In the genomic region with DNA sequence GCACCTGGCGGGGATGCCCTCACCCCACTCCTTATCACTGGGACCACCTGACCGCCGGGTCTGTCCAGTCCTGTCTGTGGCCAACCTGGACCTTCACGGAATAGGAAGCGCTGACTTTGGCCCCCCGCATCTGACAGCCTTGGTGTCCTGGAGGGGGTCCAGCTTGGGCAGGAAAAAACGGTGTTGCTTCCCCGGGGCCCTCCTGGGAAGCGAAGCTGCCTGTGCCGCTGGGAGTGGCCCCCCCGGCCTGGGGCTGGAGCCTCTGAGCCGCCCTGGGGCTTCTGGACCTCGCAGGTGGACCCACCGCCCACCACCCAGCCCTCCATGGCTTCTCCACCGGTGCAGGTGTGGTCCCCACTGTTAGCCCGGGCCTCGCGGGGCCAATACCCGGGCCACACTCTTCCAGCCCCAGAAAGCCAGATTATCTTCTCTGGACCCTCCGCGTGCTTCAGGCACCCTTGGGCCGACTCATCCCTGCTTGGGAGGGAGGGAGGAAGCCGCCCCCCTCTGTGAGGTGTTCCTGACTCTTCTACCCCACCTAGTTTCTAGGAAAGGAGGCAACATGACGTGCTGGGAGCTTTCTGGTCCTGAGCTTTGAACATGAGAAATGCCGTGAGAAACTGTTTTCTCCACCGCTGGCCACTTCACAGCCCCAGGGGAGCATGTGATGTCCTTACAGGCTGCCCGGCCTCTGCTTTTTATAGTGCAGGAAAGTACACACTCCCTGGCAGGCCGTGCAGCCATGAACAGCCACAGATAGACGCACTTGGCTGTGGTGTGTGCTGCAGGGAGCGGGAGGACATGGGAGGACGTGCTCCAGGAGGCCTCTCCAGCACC, we compare ENCODE assay signal across 8 cellular contexts. TPM values are rescaled to one million over a fixed set of nuclear protein-coding genes. Genes with fewer than 3 reads are reported as not detected.
DNase-seq lines count a peak whose midpoint lies in the region; ATAC-seq and TF ChIP-seq lines count a peak whose summit lies in the region.

No MANE protein-coding gene starts in this region.

- CTCF ChIA-PET in CD8-positive, alpha-beta memory T cell (lab: Charles Lee) = interaction anchor here (1.2 kb wide), 1 partner anchor 8 kb away, joined by 3 read pairs; no protein-coding TSS in a partner anchor
- CTCF ChIA-PET in RWPE1 (lab: Yijun Ruan, JAX) = interaction anchor here (0.6 to 1.0 kb wide), 3 partner anchors 16 to 206 kb away, joined by 3 to 4 read pairs (median 4); no protein-coding TSS in a partner anchor

- H3K4me1 Mint-ChIP-seq in CD8-positive, alpha-beta memory T cell = peaks cover 8 to 12% (median 9%) of the 10 kb centered on the region in 3 donors

- POLR2A ChIA-PET in CD8-positive, alpha-beta memory T cell (lab: Charles Lee) = no interaction called here
- POLR2A ChIA-PET in RWPE1 (lab: Yijun Ruan, JAX; ENCODE audit: low non-redundant PET) = interaction anchor here (1.2 kb wide), 1 partner anchor 11 kb away, joined by 3 read pairs; no protein-coding TSS in a partner anchor

- no peak overlapping the region for H3K27ac Mint-ChIP-seq in CD8-positive, alpha-beta memory T cell

- H3K36me3 Mint-ChIP-seq in CD8-positive, alpha-beta memory T cell = no peaks in the 10 kb centered on the region

- H3K27me3 Mint-ChIP-seq in CD8-positive, alpha-beta memory T cell = peaks cover 20 to 47% of the 10 kb centered on the region in 2 donors

- no peak for ATAC-seq in GM19351 (IDR thresholded peaks at IDR 0.05; ENCODE audit: unreplicated experiment)

- TF ChIP-seq CTCF in RWPE1 (conservative IDR thresholded peaks at IDR 0.05; ENCODE audit: low read depth) (no peak), ovary (IDR thresholded peaks at IDR 0.05) (no peak), GM20000 (IDR thresholded peaks at IDR 0.05; ENCODE audit: extremely low read depth, missing control alignments) (no peak)

- peaks cover 11% of the 10 kb centered on the region for H3K27me3 ChIP-seq in CD8-positive, alpha-beta memory T cell (ENCODE audit: insufficient read depth, low read length, poor library complexity, severe bottlenecking)
- no peaks in the 10 kb centered on the region for H3K27me3 ChIP-seq in ovary

- no peaks in the 10 kb centered on the region for H3K9me3 ChIP-seq in CD8-positive, alpha-beta memory T cell (ENCODE audit: low read length)
- H3K9me3 ChIP-seq in ovary = no peaks in the 10 kb centered on the region

- H3K4me3 ChIP-seq in CD8-positive, alpha-beta memory T cell (ENCODE audit: low read length) = no peak overlapping the region
- peak overlapping the region; percentile 67 for H3K4me3 ChIP-seq in ovary

- no peak for TF ChIP-seq POLR2A in ovary (IDR thresholded peaks at IDR 0.05)

- 17 to 27% (median 20%) methylated on average over 31 of the region's 31 CpGs for WGBS in ovary, 3 donors

- no peaks in the 10 kb centered on the region for H3K36me3 ChIP-seq in CD8-positive, alpha-beta memory T cell (ENCODE audit: insufficient read depth, low read length)
- H3K36me3 ChIP-seq in ovary = no peaks in the 10 kb centered on the region

- H3K27ac ChIP-seq in CD8-positive, alpha-beta memory T cell (ENCODE audit: low read depth, low read length) = no peak overlapping the region
- H3K27ac ChIP-seq in RWPE1 = peak overlapping the region; percentile 83; the same call in 1 of the 2 replicates
- H3K27ac ChIP-seq in ovary = no peak overlapping the region

- intact Hi-C loops in ovary (cut with DNase I) = loop anchor here in 1 of 4 donors (10.0 kb wide), 1 partner anchor 370 kb away; no protein-coding TSS in a partner anchor

- peaks cover 4% of the 10 kb centered on the region for H3K4me1 ChIP-seq in CD8-positive, alpha-beta memory T cell (ENCODE audit: insufficient read depth, low read length)
- H3K4me1 ChIP-seq in ovary (ENCODE audit: insufficient read depth) = peaks cover 34% of the 10 kb centered on the region

- no peaks in the 10 kb centered on the region for H3K9me3 Mint-ChIP-seq in CD8-positive, alpha-beta memory T cell

- H3K4me3 Mint-ChIP-seq in CD8-positive, alpha-beta memory T cell = peak overlapping the region; percentile 79 to 90 (median 87)

- no peak for TF ChIP-seq EP300 in ovary (IDR thresholded peaks at IDR 0.05)

- DNase-seq in CD8-positive, alpha-beta memory T cell = no peak
- DNase-seq in RWPE1 (ENCODE audit: low spot score) = no peak
- DNase-seq in foreskin melanocyte = peak; percentile 70
- DNase-seq in ovary = peak in 3 of 5 donors; percentile 46 to 60 (median 53)
- DNase-seq in NCI-H1105 (lab: John Stamatoyannopoulos, UW) = no peak
- DNase-seq in COR-L47 (lab: John Stamatoyannopoulos, UW) = no peak
- no peak for DNase-seq in GM20000 (ENCODE audit: low spot score)

RNA-seq across cellular contexts. Expression of a gene that starts 1.1 kb away (rescaled TPM):
- under 1 TPM in 1 of 2 experiments, not detected in 1; 0.22 TPM for total RNA-seq in CD8-positive, alpha-beta memory T cell
- not detected for polyA plus RNA-seq in CD8-positive, alpha-beta memory T cell
- total RNA-seq in ovary = 10 to 100 TPM; 41.1 to 85.9 (median 53.5) TPM
- 10 to 100 TPM; 17.9 to 69.4 TPM for polyA plus RNA-seq in ovary

RNA-seq across cellular contexts. Expression of a gene that starts 15.6 kb away (rescaled TPM):
- total RNA-seq in CD8-positive, alpha-beta memory T cell = 10 to 100 TPM; 45.5 to 47.3 TPM
- polyA plus RNA-seq in CD8-positive, alpha-beta memory T cell = 13.4 TPM
- 10 to 100 TPM; 20.4 to 48.8 (median 34.3) TPM for total RNA-seq in ovary
- 10 to 100 TPM; 18.6 to 33.8 TPM for polyA plus RNA-seq in ovary

RNA-seq across cellular contexts. Expression of a gene that starts 45.4 kb away (rescaled TPM):
- 1 to 10 TPM; 8.6 to 9.1 TPM for total RNA-seq in CD8-positive, alpha-beta memory T cell
- 23.1 TPM for polyA plus RNA-seq in CD8-positive, alpha-beta memory T cell
- 100 to 1,000 TPM; 191 to 584 (median 250) TPM for total RNA-seq in ovary
- 100 to 1,000 TPM; 214 to 251 TPM for polyA plus RNA-seq in ovary

RNA-seq across cellular contexts. Expression of a gene that starts 49.5 kb away (rescaled TPM):
- total RNA-seq in CD8-positive, alpha-beta memory T cell = 10 to 100 TPM; 33.2 to 38.3 TPM
- 3.5 TPM for polyA plus RNA-seq in CD8-positive, alpha-beta memory T cell
- total RNA-seq in ovary = 10 to 100 TPM; 21.0 to 61.5 (median 48.2) TPM
- polyA plus RNA-seq in ovary = 10 to 100 TPM in 1 of 2 donors, 1 to 10 TPM in 1; 6.0 to 32.0 TPM

Comparison
In these comparisons a context has a peak if more than half of its experiments do, and no peak if none do; other contexts are left out.
1. DNase-seq: peak in foreskin melanocyte (single experiment) and ovary (3 of 5); none in CD8-positive, alpha-beta memory T cell (0 of 5), RWPE1 (single experiment), NCI-H1105 (single experiment), COR-L47 (single experiment) and GM20000 (single experiment).
2. RNA of a gene that starts 1.1 kb away (total RNA-seq): 41.1 to 85.9 TPM in ovary; 0.22 TPM in CD8-positive, alpha-beta memory T cell; every median in the first group is over 10 times any median in the second.
3. RNA of a gene that starts 45.4 kb away (total RNA-seq): 191 to 584 TPM in ovary; 8.6 to 9.1 TPM in CD8-positive, alpha-beta memory T cell; every median in the first group is over 10 times any median in the second.